ENCODE assay signal across 8 cellular contexts in the genomic region with DNA sequence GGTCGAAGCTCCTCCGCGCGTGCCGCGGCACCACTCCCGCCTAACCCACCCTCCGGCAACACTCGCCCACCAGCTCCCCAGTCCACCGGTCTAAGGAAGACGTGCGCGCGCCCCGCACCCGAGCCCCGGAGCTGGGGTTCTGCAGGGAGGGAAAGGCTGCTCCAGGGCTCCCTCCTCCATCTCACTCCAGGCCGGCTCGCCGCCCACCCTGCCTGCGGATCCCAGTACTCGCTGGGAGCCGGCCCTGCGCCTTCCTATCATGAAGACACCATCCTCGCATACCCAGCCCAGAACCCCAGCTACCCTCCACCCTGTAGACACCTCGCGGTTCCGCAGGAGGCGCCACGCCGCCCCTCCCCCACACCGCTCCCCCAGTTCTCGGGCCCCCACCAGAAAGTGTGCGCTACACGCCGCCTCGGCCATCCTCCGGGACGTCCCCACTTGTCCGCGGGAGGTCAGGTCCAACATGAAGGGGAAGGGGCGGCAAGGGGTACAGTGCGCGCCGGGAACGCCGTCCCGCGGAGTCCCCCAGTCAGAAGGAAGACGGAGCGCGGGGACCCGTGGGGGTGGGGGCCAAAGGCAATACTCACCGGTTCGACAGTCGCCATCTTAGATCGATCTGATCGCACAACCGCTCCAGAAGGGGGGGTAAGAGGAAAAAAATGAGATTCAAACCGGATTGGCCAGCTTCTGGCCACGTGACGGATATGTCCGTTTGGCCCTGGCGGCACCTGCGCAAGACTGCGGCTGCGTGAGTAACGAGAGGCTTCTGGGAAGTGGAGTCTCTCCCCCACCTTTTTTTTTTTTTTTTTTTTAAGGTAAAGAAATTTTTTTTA. TPM values are rescaled to one million over a fixed set of nuclear protein-coding genes. Genes with fewer than 3 reads are reported as not detected.
DNase-seq lines count a peak whose midpoint lies in the region; ATAC-seq and TF ChIP-seq lines count a peak whose summit lies in the region.

Gene EIF4E (minus strand): TSS at position 629 of the 836 bp plus-strand sequence. CDS start 21 bp downstream, at position 608.

- H3K27me3 ChIP-seq in cardiac muscle cell (no peaks in the 10 kb centered on the region), parathyroid adenoma (ENCODE audit: control insufficient read depth, insufficient read depth, low read length) (no peaks in the 10 kb centered on the region), tibial nerve (no peaks in the 10 kb centered on the region)

- H3K4me3 ChIP-seq in cardiac muscle cell, result peak within 1 kb of the TSS; percentile 96
- H3K4me3 ChIP-seq in parathyroid adenoma (ENCODE audit: low read depth, low read length), result peak within 1 kb of the TSS; percentile 100
- peak within 1 kb of the TSS; percentile 86 to 98 (median 94) for H3K4me3 ChIP-seq in tibial nerve

- H3K9me3 Mint-ChIP-seq in activated naive CD8-positive, alpha-beta T cell treated with anti-CD3 and anti-CD28 coated beads, Interleukin-2, amount 50 U/mL, for 24 hours, result no peaks in the 10 kb centered on the region

- peaks cover 26% of the 10 kb centered on the region for H3K36me3 Mint-ChIP-seq in activated naive CD8-positive, alpha-beta T cell treated with anti-CD3 and anti-CD28 coated beads, Interleukin-2, amount 50 U/mL, for 24 hours (ENCODE audit: low read depth)

- H3K4me1 Mint-ChIP-seq in activated naive CD8-positive, alpha-beta T cell treated with anti-CD3 and anti-CD28 coated beads, Interleukin-2, amount 50 U/mL, for 24 hours, result peaks cover 64% of the 10 kb centered on the region

- H3K36me3 ChIP-seq in cardiac muscle cell (no peaks in the 10 kb centered on the region), parathyroid adenoma (ENCODE audit: control insufficient read depth, insufficient read depth, low read length) (no peaks in the 10 kb centered on the region), tibial nerve (peaks cover 0 to 6% (median 0%) of the 10 kb centered on the region in 3 donors)

- peak in 1 of 2 donors; percentile 64 for TF ChIP-seq POLR2A in tibial nerve (IDR thresholded peaks at IDR 0.05)

- ATAC-seq in HG02763 (IDR thresholded peaks at IDR 0.05; ENCODE audit: unreplicated experiment), result peak; percentile 72
- ATAC-seq in activated naive CD8-positive, alpha-beta T cell treated with anti-CD3 and anti-CD28 coated beads, Interleukin-2, amount 50 U/mL, for 24 hours, result peak; percentile 67

- H3K9me3 ChIP-seq in cardiac muscle cell (ENCODE audit: low read depth), result no peaks in the 10 kb centered on the region
- H3K9me3 ChIP-seq in parathyroid adenoma (ENCODE audit: control insufficient read depth, low read length), result no peaks in the 10 kb centered on the region
- H3K9me3 ChIP-seq in tibial nerve, result no peaks in the 10 kb centered on the region

- peak within 1 kb of the TSS; percentile 98 for H2AFZ ChIP-seq in parathyroid adenoma

- H3K27ac ChIP-seq in cardiac muscle cell, result peak within 1 kb of the TSS; percentile 93
- peak within 1 kb of the TSS; percentile 96 for H3K27ac ChIP-seq in parathyroid adenoma
- peak within 1 kb of the TSS; percentile 92 to 98 (median 93) for H3K27ac ChIP-seq in tibial nerve

- peak; percentile 89 for DNase-seq in NCI-H1417 treated with DMSO at 0.1 percent for 48 hours (lab: John Stamatoyannopoulos, UW)
- peak; percentile 97 for DNase-seq in SW480 (ENCODE audit: low spot score)
- DNase-seq in activated naive CD8-positive, alpha-beta T cell treated with anti-CD3 and anti-CD28 coated beads, Interleukin-2, amount 50 U/mL, for 24 hours, result peak; percentile 92
- peak; percentile 97 to 99 for DNase-seq in cardiac muscle cell (ENCODE audit: low read depth in 1 of 2, low spot score in 1 of 2)
- DNase-seq in tibial nerve (ENCODE audit: low spot score in 2 of 2), result peak; percentile 94 to 95

- WGBS in tibial nerve, 2 donors, result 1% methylated on average over 52 to 58 of the region's 68 CpGs

- H3K27ac Mint-ChIP-seq in activated naive CD8-positive, alpha-beta T cell treated with anti-CD3 and anti-CD28 coated beads, Interleukin-2, amount 50 U/mL, for 24 hours, result peak within 1 kb of the TSS; percentile 99

- peak; percentile 46 for TF ChIP-seq CTCF in GM12873 (IDR thresholded peaks at IDR 0.05; ENCODE audit: insufficient read depth, low read depth, low read length, missing control alignments)
- no peak for TF ChIP-seq CTCF in cardiac muscle cell (IDR thresholded peaks at IDR 0.05; ENCODE audit: low read depth, low read length)
- TF ChIP-seq CTCF in parathyroid adenoma (IDR thresholded peaks at IDR 0.05), result no peak
- TF ChIP-seq CTCF in tibial nerve (IDR thresholded peaks at IDR 0.05), result peak in 4 of 5 experiments; percentile 4 to 32 (median 18)

- H3K4me3 Mint-ChIP-seq in activated naive CD8-positive, alpha-beta T cell treated with anti-CD3 and anti-CD28 coated beads, Interleukin-2, amount 50 U/mL, for 24 hours, result peak within 1 kb of the TSS; percentile 99

- peaks cover 2% of the 10 kb centered on the region for H3K27me3 Mint-ChIP-seq in activated naive CD8-positive, alpha-beta T cell treated with anti-CD3 and anti-CD28 coated beads, Interleukin-2, amount 50 U/mL, for 24 hours

- H3K9ac ChIP-seq in parathyroid adenoma, result peak within 1 kb of the TSS; percentile 63

- H3K79me2 ChIP-seq in parathyroid adenoma, result peaks cover 20% of the 10 kb centered on the region

- peak; percentile 59 to 85 for TF ChIP-seq EP300 in tibial nerve (IDR thresholded peaks at IDR 0.05)

- H3K4me1 ChIP-seq in cardiac muscle cell (ENCODE audit: low read depth) (peaks cover 4% of the 10 kb centered on the region), parathyroid adenoma (no peaks in the 10 kb centered on the region), tibial nerve (peaks cover 0 to 34% (median 3%) of the 10 kb centered on the region in 4 donors)

- H3K4me2 ChIP-seq in parathyroid adenoma (ENCODE audit: low read length), result peak within 1 kb of the TSS; percentile 99

RNA-seq across cellular contexts. Expression of gene EIF4E, which starts in this region (rescaled TPM):
- total RNA-seq in cardiac muscle cell (72.3 and 119 TPM in 2 replicates), tibial nerve (10 to 100 TPM; 49.6 to 73.0 (median 63.6) TPM)
- polyA plus RNA-seq in cardiac muscle cell, result 143 and 165 TPM in 2 replicates

Comparison
In these comparisons a context has a peak if more than half of its experiments do, and no peak if none do; other contexts are left out.
1. Peak in every context shown above with its lines: DNase-seq, ATAC-seq, H3K4me3 ChIP-seq and H3K27ac ChIP-seq.
2. CTCF ChIP-seq: peak in GM12873 (single experiment) and tibial nerve (4 of 5); none in cardiac muscle cell (single experiment) and parathyroid adenoma (single experiment).